In genomic region chr5:148697177-148697820, GRCh38 we compare ENCODE assay signal across 13 cellular contexts. TPM values are rescaled to one million over a fixed set of nuclear protein-coding genes. Genes with fewer than 3 reads are reported as not detected.
A peak's percentile ranks its signal among the peaks of the same experiment; 100 is the strongest.
DNase-seq lines count a peak whose midpoint lies in the region; FAIRE-seq and TF ChIP-seq lines count a peak whose summit lies in the region.
"Had no signal": no experiment of that assay in that cellular context is flagged by ENCODE, and none has a peak within 500 bp of the region (broad histone marks: within the 10 kb centered on the region; RNA-seq: fewer than 3 reads in every experiment).

No MANE protein-coding gene starts in this region.

- CTCF ChIA-PET in H1 (lab: Charles Lee; ENCODE audit: partially characterized antibody) = interaction anchor here (0.7 to 3.7 kb wide), 7 partner anchors 10 to 417 kb away, joined by 3 to 20 read pairs (median 5); no protein-coding TSS in a partner anchor

- no peak overlapping the region for H2AK5ac ChIP-seq in H1 (ENCODE audit: low read depth, low read length)

- TF ChIP-seq EP300 in H1 (IDR thresholded peaks at IDR 0.05; ENCODE audit: borderline replicate concordance in 1 of 2, low read depth in 2 of 2, low read length in 2 of 2) = no peak

- DNase-seq in AG08395 (ENCODE audit: low spot score) (peak; percentile 74), MG63 (peak; percentile 86), H1 (ENCODE audit: low read depth in 1 of 2, low spot score in 2 of 2) (no peak), NCI-H748 treated with DMSO at 0.1 percent for 48 hours (lab: John Stamatoyannopoulos, UW) (no peak), HuH-7.5 (ENCODE audit: low spot score) (no peak), D721Med (ENCODE audit: insufficient read length, low spot score) (no peak), HTR-8/SVneo (ENCODE audit: insufficient read length, low spot score) (no peak)
- DNase-seq: activated CD4-positive, alpha-beta T cell treated with anti-CD3 and anti-CD28 coated beads, Interleukin-2, amount 10 ng/mL, durations not matched to agents 7 days and 5 days; effector memory CD8-positive, alpha-beta T cell; NCI-H446; nephron progenitor cell had no signal

- no peak overlapping the region for H3K18ac ChIP-seq in H1 (ENCODE audit: extremely low read depth, low read length)

- H3K9me3 ChIP-seq in MG63 = no peaks in the 10 kb centered on the region
- H3K9me3 ChIP-seq in H1 (ENCODE audit: insufficient read depth in 2 of 2, low read depth in 1 of 2, low read length in 1 of 2) = no peaks in the 10 kb centered on the region
- H3K9me3 ChIP-seq in muscle layer of colon (ENCODE audit: low read length) = no peaks in the 10 kb centered on the region

- H3K4ac ChIP-seq in H1 (replicated peaks; ENCODE audit: insufficient read length, low read depth, low read length) = no peak overlapping the region

- H3K4me3 ChIP-seq in MG63 = no peak overlapping the region; the same call in 1 of the 2 replicates
- H3K4me3 ChIP-seq in H1 (ENCODE audit: extremely low read depth in 1 of 4, insufficient read depth in 2 of 4, low read depth in 3 of 4, low read length in 4 of 4) = no peak overlapping the region
- peak overlapping the region in 1 of 2 donors; percentile 36 for H3K4me3 ChIP-seq in muscle layer of colon (ENCODE audit: low read depth in 1 of 2, low read length in 2 of 2)

- no peaks in the 10 kb centered on the region for H3K79me2 ChIP-seq in H1 (ENCODE audit: control insufficient read depth in 1 of 2, insufficient read depth in 2 of 2, low read length in 2 of 2)

- H3K36me3 ChIP-seq in MG63 (no peaks in the 10 kb centered on the region), H1 (ENCODE audit: control insufficient read depth in 2 of 4, insufficient read depth in 4 of 4, low read length in 3 of 4) (no peaks in the 10 kb centered on the region), muscle layer of colon (ENCODE audit: insufficient read depth, low read length) (no peaks in the 10 kb centered on the region)

- H2BK12ac ChIP-seq in H1 (ENCODE audit: low read depth, low read length) = no peak overlapping the region

- 92% methylated on average over 6 of the region's 6 CpGs; no CpG with 5 or more reads in 1 of the 2 experiments for WGBS in H1 (ENCODE audit: extremely low coverage in 1 of 2, insufficient coverage in 1 of 2, insufficient read length in 1 of 2, insufficient replicate concordance in 2 of 2, low coverage in 1 of 2, low lambda C conversion rate in 2 of 2, missing lambda C conversion rate in 1 of 2), 2 experiments

- no peak overlapping the region for H2BK20ac ChIP-seq in H1 (ENCODE audit: low read length)

- H3K56ac ChIP-seq in H1 (replicated peaks; ENCODE audit: insufficient read length, low read depth, low read length) = no peak overlapping the region

- H3K27ac ChIP-seq in H1 (ENCODE audit: low read depth, low read length) (no peak overlapping the region), muscle layer of colon (ENCODE audit: low read depth, low read length) (peak overlapping the region; percentile 61)

- H2BK5ac ChIP-seq in H1 (ENCODE audit: low read depth, low read length) = no peak overlapping the region

- H3K9ac ChIP-seq in H1 (replicated peaks in 1 of 4; ENCODE audit: extremely low read depth in 1 of 4, low read depth in 3 of 4, low read length in 3 of 4) (no peak overlapping the region), muscle layer of colon (ENCODE audit: low read length) (no peak overlapping the region)

- FAIRE-seq in H1 (lab: Jason Lieb, UNC) = no peak
- FAIRE-seq in D721Med (lab: Jason Lieb, UNC) = no peak
- no peak for FAIRE-seq in HTR-8/SVneo (lab: Jason Lieb, UNC)

- H4K91ac ChIP-seq in H1 (replicated peaks; ENCODE audit: insufficient read length, low read length) = no peak overlapping the region

- no peak for TF ChIP-seq POLR2A in H1 (IDR thresholded peaks at IDR 0.05; ENCODE audit: control extremely low read depth in 1 of 2, low read depth in 2 of 2, low read length in 2 of 2)

- no peak overlapping the region for H3K14ac ChIP-seq in H1 (ENCODE audit: insufficient read length)

- TF ChIP-seq CTCF in H1 (IDR thresholded peaks at IDR 0.05; ENCODE audit: control extremely low read depth in 1 of 3, insufficient read depth in 1 of 3, low read depth in 1 of 3, low read length in 3 of 3) (no peak), D721Med (IDR thresholded peaks at IDR 0.05; ENCODE audit: insufficient read depth, missing control alignments) (no peak)

- H3K79me1 ChIP-seq in H1 (ENCODE audit: low read depth, low read length) = no peaks in the 10 kb centered on the region

- H3K27me3 ChIP-seq in MG63 = no peaks in the 10 kb centered on the region
- H3K27me3 ChIP-seq in H1 (replicated peaks in 1 of 4; ENCODE audit: control insufficient read depth in 3 of 4, extremely low read depth in 1 of 4, insufficient read depth in 3 of 4, low read length in 3 of 4) = no peaks in the 10 kb centered on the region
- no peaks in the 10 kb centered on the region for H3K27me3 ChIP-seq in muscle layer of colon (ENCODE audit: control insufficient read depth in 1 of 2, insufficient read depth in 2 of 2, low read length in 2 of 2)

- no peak overlapping the region for H2BK15ac ChIP-seq in H1 (ENCODE audit: low read length)

- TF ChIP-seq RAD21 in H1 (IDR thresholded peaks at IDR 0.05 in 1 of 2, conservative IDR thresholded peaks at IDR 0.05 in 1 of 2; ENCODE audit: low read depth in 2 of 2, low read length in 2 of 2) = no peak

- H2BK120ac ChIP-seq in H1 (replicated peaks; ENCODE audit: low read depth, low read length) = no peak overlapping the region

- H3K4me1 ChIP-seq in H1 (replicated peaks in 1 of 4; ENCODE audit: control insufficient read depth in 3 of 4, insufficient read depth in 4 of 4, low read length in 3 of 4) = no peaks in the 10 kb centered on the region
- H3K4me1 ChIP-seq in muscle layer of colon (ENCODE audit: insufficient read depth, low read length) = peaks cover 14% of the 10 kb centered on the region

- H3K4me2 ChIP-seq in H1 (ENCODE audit: insufficient read depth in 1 of 2, low read depth in 2 of 2, low read length in 2 of 2) = no peak overlapping the region

- POLR2A ChIA-PET in H1 (lab: Charles Lee; ENCODE audit: partially characterized antibody) = no interaction called here

- H3K23me2 ChIP-seq in H1 (ENCODE audit: low read depth, low read length) = no peaks in the 10 kb centered on the region

- no peaks in the 10 kb centered on the region for H4K20me1 ChIP-seq in H1 (replicated peaks in 1 of 2; ENCODE audit: control insufficient read depth in 1 of 2, insufficient read depth in 2 of 2, low read length in 2 of 2)

- no peak overlapping the region for H4K5ac ChIP-seq in H1 (ENCODE audit: insufficient read length, low read depth, low read length)

- 0 out of 2 replicates have a peak overlapping the region, but pooled peaks have one; percentile 54 for H2AFZ ChIP-seq in H1 (ENCODE audit: low read length)

- no peak overlapping the region for H4K8ac ChIP-seq in H1 (ENCODE audit: extremely low read depth, insufficient read depth, low read length)

- H3K23ac ChIP-seq in H1 (ENCODE audit: insufficient read length) = no peak overlapping the region

TF ChIP-seq in H1, 55 proteins besides CTCF, POLR2A, EP300 and RAD21:
- TF ChIP-seq RBBP5 (IDR thresholded peaks at IDR 0.05; ENCODE audit: borderline replicate concordance, low read depth, low read length) (no peak), JUN (IDR thresholded peaks at IDR 0.05; ENCODE audit: low read depth, low read length) (no peak), MAX (IDR thresholded peaks at IDR 0.05) (no peak), RXRA (IDR thresholded peaks at IDR 0.05; ENCODE audit: insufficient read depth, low read depth, low read length) (no peak), TAF7 (optimal IDR thresholded peaks at IDR 0.05; ENCODE audit: borderline replicate concordance, low read depth, low read length) (no peak), SP4 (IDR thresholded peaks at IDR 0.05; ENCODE audit: low read length) (no peak), SIX5 (IDR thresholded peaks at IDR 0.05; ENCODE audit: low read depth, low read length) (no peak), CBX5 (IDR thresholded peaks at IDR 0.05; ENCODE audit: low read depth, low read length) (no peak), TBP (IDR thresholded peaks at IDR 0.05; ENCODE audit: low read depth, low read length) (no peak), BRCA1 (IDR thresholded peaks at IDR 0.05; ENCODE audit: low read depth, low read length) (no peak), TEAD4 (IDR thresholded peaks at IDR 0.05; ENCODE audit: low read depth, low read length) (no peak)

RNA-seq across cellular contexts. Expression of gene HTR4, which starts 43.0 kb away (rescaled TPM):
- not detected in 2 replicates for total RNA-seq in MG63 (2014; rRNA removed; shearing (Covaris generic); ENCODE audit: low replicate concordance)
- not detected in 2 replicates for total RNA-seq in H1 (2021; fragmentation: NEBNext Ultra II Directional; extraction: Animal tissue kit (Norgen Biotek cat#: 25700))
- polyA plus RNA-seq in H1 (2011; rRNA removed) = not detected in 2 replicates
- 0.03 TPM for polyA plus RNA-seq in H1 (2011; cell fraction: cytosol; rRNA removed)
- polyA plus RNA-seq in H1 (2011; cell fraction: nucleus; rRNA removed) = 0.06 TPM
- polyA plus RNA-seq in H1 (2012, experiment 1 of 2) = not detected in 4 replicates
- polyA plus RNA-seq in H1 (2012, experiment 2 of 2) = not detected
- 0.04 TPM for polyA plus RNA-seq in H1 (2013, experiment 1 of 2)
- 0.04 TPM for polyA plus RNA-seq in H1 (2013, experiment 2 of 2)
- polyA minus RNA-seq in H1 (2011; rRNA and poly(A)+ RNA removed) = 0.16 TPM in 1 of 2 replicates, not detected in the other
- not detected for polyA minus RNA-seq in H1 (2011; cell fraction: cytosol; rRNA and poly(A)+ RNA removed)
- not detected for polyA minus RNA-seq in H1 (2011; cell fraction: nucleus; rRNA and poly(A)+ RNA removed)
- total RNA-seq: activated CD4-positive, alpha-beta T cell treated with anti-CD3 and anti-CD28 coated beads, Interleukin-2, amount 10 ng/mL, durations not matched to agents 7 days and 5 days had no signal
- polyA plus RNA-seq: CD14-positive monocyte had no signal

Comparison
In these comparisons a context has a peak if more than half of its experiments do, and no peak if none do; other contexts are left out.
1. DNase-seq: peak in AG08395 (single experiment) and MG63 (single experiment); none in H1 (0 of 2), NCI-H748 treated with DMSO at 0.1 percent for 48 hours (single experiment), HuH-7.5 (single experiment), D721Med (single experiment) and HTR-8/SVneo (single experiment).